Comparison of ENCODE assay signal across 17 cellular contexts in the genomic region with DNA sequence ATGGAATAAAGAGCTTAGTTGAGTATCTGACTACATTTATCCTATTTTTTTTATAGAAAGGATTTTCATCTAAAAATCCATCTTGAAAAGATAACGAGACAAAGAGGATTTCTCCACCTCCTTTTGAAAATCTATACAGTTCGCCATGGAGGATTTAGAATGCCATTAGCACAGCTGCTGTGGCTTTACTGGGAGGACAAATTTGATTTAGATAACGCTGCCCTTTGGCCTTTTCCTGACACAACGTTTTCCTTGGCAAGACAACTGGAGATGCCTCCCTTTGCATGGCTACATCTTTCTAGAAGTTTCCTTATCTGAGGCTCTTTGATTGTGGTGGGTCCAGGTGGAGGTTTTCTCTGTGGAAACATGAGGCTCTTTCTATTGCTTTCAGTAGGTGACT.
A peak's percentile ranks its signal among the peaks of the same experiment; 100 is the strongest.
DNase-seq lines count a peak whose midpoint lies in the region; ATAC-seq and TF ChIP-seq lines count a peak whose summit lies in the region.
"Had no signal": no experiment of that assay in that cellular context is flagged by ENCODE, and none has a peak within 500 bp of the region (broad histone marks: within the 10 kb centered on the region; RNA-seq: fewer than 3 reads in every experiment).

No MANE protein-coding gene starts in this region.

- H3K27me3 Mint-ChIP-seq in CD4-positive, alpha-beta T cell: no peaks in the 10 kb centered on the region
- H3K27me3 Mint-ChIP-seq in naive thymus-derived CD4-positive, alpha-beta T cell: no peaks in the 10 kb centered on the region
- no peaks in the 10 kb centered on the region for H3K27me3 Mint-ChIP-seq in activated T-cell treated with anti-CD3 and anti-CD28 coated beads, Interleukin-2, amount 50 U/mL, for 4 hours (ENCODE audit: low read depth)
- H3K27me3 Mint-ChIP-seq: CD8-positive, alpha-beta memory T cell had no signal

- no peak for DNase-seq in CD4-positive, alpha-beta T cell
- no peak for DNase-seq in esophagus muscularis mucosa (ENCODE audit: extremely low spot score)
- DNase-seq in naive thymus-derived CD4-positive, alpha-beta T cell: no peak
- DNase-seq in activated gamma-delta T cell treated with Interleukin-2 at 50 U/mL for 16 hours: no peak
- DNase-seq in activated T-cell treated with anti-CD3 and anti-CD28 coated beads, Interleukin-2, amount 50 U/mL, for 4 hours: no peak
- no peak for DNase-seq in KBM-7
- no peak for DNase-seq in NCI-H128 (lab: John Stamatoyannopoulos, UW; ENCODE audit: unreplicated experiment)
- DNase-seq: CD8-positive, alpha-beta memory T cell; DMS79; NCI-H1417; NCI-H1930; NCI-H2171; NCI-H446; NCI-H69; PC-9 had no signal

- no peaks in the 10 kb centered on the region for H3K27me3 ChIP-seq in CD4-positive, alpha-beta T cell (ENCODE audit: control insufficient read depth, insufficient read depth, low read length)
- H3K27me3 ChIP-seq in esophagus muscularis mucosa (no peaks in the 10 kb centered on the region), subcutaneous abdominal adipose tissue (ENCODE audit: control insufficient read depth in 5 of 5, insufficient read depth in 4 of 5, low read length in 5 of 5) (no peaks in the 10 kb centered on the region)
- no peaks in the 10 kb centered on the region for H3K27me3 ChIP-seq in naive thymus-derived CD4-positive, alpha-beta T cell (ENCODE audit: control insufficient read depth in 2 of 2, insufficient read depth in 2 of 2, low read length in 2 of 2)
- H3K27me3 ChIP-seq: BLaER1 had no signal

- peaks cover 42% of the 10 kb centered on the region for H3K4me1 Mint-ChIP-seq in CD4-positive, alpha-beta T cell (ENCODE audit: low read depth)
- peaks cover 29 to 61% (median 47%) of the 10 kb centered on the region in 7 donors for H3K4me1 Mint-ChIP-seq in naive thymus-derived CD4-positive, alpha-beta T cell
- peaks cover 32% of the 10 kb centered on the region for H3K4me1 Mint-ChIP-seq in activated T-cell treated with anti-CD3 and anti-CD28 coated beads, Interleukin-2, amount 50 U/mL, for 4 hours (ENCODE audit: low read depth)

- POLR2A ChIA-PET in CD4-positive, alpha-beta T cell (lab: Charles Lee): interaction anchor here (5.9 kb wide), 1 partner anchor 141 kb away, joined by 61 read pairs; no protein-coding TSS in a partner anchor
- POLR2A ChIA-PET in naive thymus-derived CD4-positive, alpha-beta T cell (lab: Charles Lee): interaction anchor here (4.4 kb wide), 1 partner anchor 142 kb away, joined by 45 read pairs; no protein-coding TSS in a partner anchor

- H3K9ac ChIP-seq in subcutaneous abdominal adipose tissue (ENCODE audit: low read length in 5 of 5): no peak overlapping the region
- H3K9ac ChIP-seq: BLaER1 had no signal

- H3K27ac Mint-ChIP-seq in CD4-positive, alpha-beta T cell: peak overlapping the region; percentile 9
- peak overlapping the region in 6 of 9 donors; percentile 29 to 98 (median 53) for H3K27ac Mint-ChIP-seq in naive thymus-derived CD4-positive, alpha-beta T cell

- no peak for TF ChIP-seq CTCF in CD4-positive, alpha-beta T cell (IDR thresholded peaks at IDR 0.05)
- no peak for TF ChIP-seq CTCF in esophagus muscularis mucosa (IDR thresholded peaks at IDR 0.05)

- in situ Hi-C loops in KBM-7 (cut with MboI; ENCODE audit: low pct_unique_long_range_greater_than_20kb, low sequenced_read_pairs): no loop called here

- intact Hi-C loops in CD4-positive, alpha-beta T cell (cut with DNase I, micrococcal nuclease): loop anchor here (5.0 to 10.0 kb wide), 3 partner anchors 41 to 306 kb away; partner anchors contain the start of gene SMC5 (in 1 of the 2)
- intact Hi-C loops in esophagus muscularis mucosa (cut with DNase I): no loop called here
- intact Hi-C loops in naive thymus-derived CD4-positive, alpha-beta T cell (cut with micrococcal nuclease): loop anchor here (5.0 to 10.0 kb wide), 4 partner anchors 304 to 1804 kb away; partner anchors contain the start of genes CEMIP2 (in 1 of the 2), SMC5 (in 1 of the 2) and ZFAND5 (in 1 of the 2)

- H3K36me3 ChIP-seq in esophagus muscularis mucosa (no peaks in the 10 kb centered on the region), subcutaneous abdominal adipose tissue (ENCODE audit: control insufficient read depth in 5 of 5, insufficient read depth in 5 of 5, low read length in 5 of 5) (no peaks in the 10 kb centered on the region)
- H3K36me3 ChIP-seq in naive thymus-derived CD4-positive, alpha-beta T cell (ENCODE audit: control insufficient read depth in 2 of 3, insufficient read depth in 3 of 3, low read length in 3 of 3): no peaks in the 10 kb centered on the region
- H3K36me3 ChIP-seq: BLaER1 had no signal

- peaks cover 0 to 20% (median 3%) of the 10 kb centered on the region in 4 donors for H3K4me1 ChIP-seq in esophagus muscularis mucosa
- H3K4me1 ChIP-seq in naive thymus-derived CD4-positive, alpha-beta T cell (ENCODE audit: control insufficient read depth in 2 of 2, insufficient read depth in 2 of 2, low read length in 2 of 2): peaks cover 17 to 31% of the 10 kb centered on the region in 2 donors
- peaks cover 2 to 35% (median 19%) of the 10 kb centered on the region in 5 donors for H3K4me1 ChIP-seq in subcutaneous abdominal adipose tissue (ENCODE audit: control insufficient read depth in 5 of 5, insufficient read depth in 5 of 5, low read length in 5 of 5)

- 73% methylated on average over 4 of the region's 4 CpGs for WGBS in esophagus muscularis mucosa

- CTCF ChIA-PET in CD4-positive, alpha-beta T cell (lab: Charles Lee): interaction anchor here (1.7 kb wide), 1 partner anchor 14 kb away, joined by 3 read pairs; no protein-coding TSS in a partner anchor
- CTCF ChIA-PET in naive thymus-derived CD4-positive, alpha-beta T cell (lab: Charles Lee): no interaction called here

- no peak overlapping the region for H3K27ac ChIP-seq in CD4-positive, alpha-beta T cell (ENCODE audit: low read depth, low read length)
- H3K27ac ChIP-seq in esophagus muscularis mucosa (replicated peaks in 1 of 4) (peak overlapping the region; percentile 32 to 63 (median 43)), subcutaneous abdominal adipose tissue (ENCODE audit: low read depth, low read length) (peak overlapping the region; percentile 11)
- no peak overlapping the region for H3K27ac ChIP-seq in naive thymus-derived CD4-positive, alpha-beta T cell (ENCODE audit: low read depth, low read length)
- H3K27ac ChIP-seq: BLaER1, PC-9 had no signal

- H3K4me3 Mint-ChIP-seq in CD4-positive, alpha-beta T cell: no peak overlapping the region
- no peak overlapping the region for H3K4me3 Mint-ChIP-seq in naive thymus-derived CD4-positive, alpha-beta T cell
- no peak overlapping the region for H3K4me3 Mint-ChIP-seq in activated T-cell treated with anti-CD3 and anti-CD28 coated beads, Interleukin-2, amount 50 U/mL, for 4 hours
- H3K4me3 Mint-ChIP-seq: CD8-positive, alpha-beta memory T cell had no signal

- no peaks in the 10 kb centered on the region for H3K9me3 Mint-ChIP-seq in CD4-positive, alpha-beta T cell
- peaks cover 0 to 14% (median 0%) of the 10 kb centered on the region in 11 donors for H3K9me3 Mint-ChIP-seq in naive thymus-derived CD4-positive, alpha-beta T cell
- H3K9me3 Mint-ChIP-seq in activated T-cell treated with anti-CD3 and anti-CD28 coated beads, Interleukin-2, amount 50 U/mL, for 4 hours: no peaks in the 10 kb centered on the region
- H3K9me3 Mint-ChIP-seq: CD8-positive, alpha-beta memory T cell had no signal

- TF ChIP-seq POLR2A in esophagus muscularis mucosa (IDR thresholded peaks at IDR 0.05; ENCODE audit: low read depth): no peak

- no peak for ATAC-seq in CD4-positive, alpha-beta T cell (ENCODE audit: poor library complexity)
- no peak for ATAC-seq in naive thymus-derived CD4-positive, alpha-beta T cell
- ATAC-seq in activated T-cell treated with anti-CD3 and anti-CD28 coated beads, Interleukin-2, amount 50 U/mL, for 4 hours: no peak

- H3K9me3 ChIP-seq in CD4-positive, alpha-beta T cell (ENCODE audit: control insufficient read depth, low read length): no peaks in the 10 kb centered on the region
- H3K9me3 ChIP-seq in esophagus muscularis mucosa (no peaks in the 10 kb centered on the region), subcutaneous abdominal adipose tissue (ENCODE audit: control insufficient read depth in 5 of 5, low read length in 5 of 5) (no peaks in the 10 kb centered on the region)
- no peaks in the 10 kb centered on the region for H3K9me3 ChIP-seq in naive thymus-derived CD4-positive, alpha-beta T cell (ENCODE audit: control insufficient read depth in 2 of 3, low read length in 3 of 3)
- H3K9me3 ChIP-seq: BLaER1 had no signal

- H3K36me3 Mint-ChIP-seq in CD4-positive, alpha-beta T cell (ENCODE audit: low read depth): no peaks in the 10 kb centered on the region
- peaks cover 0 to 33% (median 0%) of the 10 kb centered on the region in 5 donors for H3K36me3 Mint-ChIP-seq in naive thymus-derived CD4-positive, alpha-beta T cell
- H3K36me3 Mint-ChIP-seq in activated T-cell treated with anti-CD3 and anti-CD28 coated beads, Interleukin-2, amount 50 U/mL, for 4 hours (ENCODE audit: insufficient read depth): no peaks in the 10 kb centered on the region
- H3K36me3 Mint-ChIP-seq: CD8-positive, alpha-beta memory T cell had no signal

- H3K4me3 ChIP-seq in esophagus muscularis mucosa (no peak overlapping the region), subcutaneous abdominal adipose tissue (ENCODE audit: low read depth in 1 of 5, low read length in 5 of 5) (no peak overlapping the region)
- H3K4me3 ChIP-seq in naive thymus-derived CD4-positive, alpha-beta T cell (ENCODE audit: low read length): no peak overlapping the region
- H3K4me3 ChIP-seq: BLaER1, PC-9 had no signal

- TF ChIP-seq EP300 in esophagus muscularis mucosa (IDR thresholded peaks at IDR 0.05): no peak

Comparison
In these comparisons a context has a peak if more than half of its experiments do, and no peak if none do; other contexts are left out.
1. H3K27ac ChIP-seq: peak in esophagus muscularis mucosa (4 of 4) and subcutaneous abdominal adipose tissue (single experiment); none in CD4-positive, alpha-beta T cell (single experiment) and naive thymus-derived CD4-positive, alpha-beta T cell (single experiment).